ENCODE assay signal across 26 cellular contexts in genomic region chr14:56889705-56890104, GRCh38.
A peak's percentile ranks its signal among the peaks of the same experiment; 100 is the strongest.
DNase-seq lines count a peak whose midpoint lies in the region; ATAC-seq, FAIRE-seq and TF ChIP-seq lines count a peak whose summit lies in the region.
"Had no signal": no experiment of that assay in that cellular context is flagged by ENCODE, and none has a peak within 500 bp of the region (broad histone marks: within the 10 kb centered on the region; RNA-seq: fewer than 3 reads in every experiment).

No MANE protein-coding gene starts in this region.

- H3K27me3 ChIP-seq in MM.1S (replicated peaks; ENCODE audit: insufficient read depth, low read length), result no peaks in the 10 kb centered on the region
- H3K27me3 ChIP-seq in H1 (replicated peaks in 1 of 4; ENCODE audit: control insufficient read depth in 3 of 4, extremely low read depth in 1 of 4, insufficient read depth in 3 of 4, low read length in 3 of 4), result peaks cover 13 to 30% (median 25%) of the 10 kb centered on the region in 4 experiments
- peaks cover 7% of the 10 kb centered on the region for H3K27me3 ChIP-seq in CD4-positive, alpha-beta T cell (ENCODE audit: control insufficient read depth, insufficient read depth, low read length)
- peaks cover 95% of the 10 kb centered on the region for H3K27me3 ChIP-seq in GM23338 (ENCODE audit: insufficient read depth)
- H3K27me3 ChIP-seq: BLaER1 treated with 17β-estradiol and CSF1 and Interleukin-3, amounts not matched to agents 10 nM and 100 nM had no signal

- TF ChIP-seq EP300 in A549 (IDR thresholded peaks at IDR 0.05), result no peak
- no peak for TF ChIP-seq EP300 in H1 (IDR thresholded peaks at IDR 0.05; ENCODE audit: borderline replicate concordance in 1 of 2, low read depth in 2 of 2, low read length in 2 of 2)

- intact Hi-C loops in CD4-positive, alpha-beta T cell (cut with DNase I, micrococcal nuclease), result no loop called here

- no peaks in the 10 kb centered on the region for H3K4me1 Mint-ChIP-seq in CD4-positive, alpha-beta T cell (ENCODE audit: low read depth)
- H3K4me1 Mint-ChIP-seq in GM23338, result peaks cover 84% of the 10 kb centered on the region
- H3K4me1 Mint-ChIP-seq: B cell; CD4-positive, alpha-beta memory T cell; CD8-positive, alpha-beta memory T cell had no signal

- no peak overlapping the region for H2BK120ac ChIP-seq in H1 (replicated peaks; ENCODE audit: low read depth, low read length)

- POLR2A ChIA-PET in A549 (lab: Yijun Ruan, JAX) (no interaction called here), H1 (lab: Charles Lee; ENCODE audit: partially characterized antibody) (interaction anchor here (0.9 kb wide), 1 partner anchor 84 kb away, joined by 4 read pairs; no protein-coding TSS in a partner anchor)
- POLR2A ChIA-PET in CD4-positive, alpha-beta T cell (lab: Charles Lee), result no interaction called here

- H3K36me3 ChIP-seq in MM.1S (replicated peaks; ENCODE audit: insufficient read depth, low read length) (no peaks in the 10 kb centered on the region), H1 (ENCODE audit: control insufficient read depth in 2 of 4, insufficient read depth in 4 of 4, low read length in 3 of 4) (no peaks in the 10 kb centered on the region), GM23338 (ENCODE audit: insufficient read depth) (no peaks in the 10 kb centered on the region)
- H3K36me3 ChIP-seq: BLaER1 treated with 17β-estradiol and CSF1 and Interleukin-3, amounts not matched to agents 10 nM and 100 nM had no signal

- H3K9me2 ChIP-seq in MM.1S (replicated peaks; ENCODE audit: insufficient read depth, low read length), result no peaks in the 10 kb centered on the region
- no peaks in the 10 kb centered on the region for H3K9me2 ChIP-seq in GM23338 (ENCODE audit: insufficient read depth)

- no peak overlapping the region for H2BK20ac ChIP-seq in H1 (ENCODE audit: low read length)

- H3K4ac ChIP-seq in H1 (replicated peaks; ENCODE audit: insufficient read length, low read depth, low read length), result no peak overlapping the region

- H3K4me2 ChIP-seq in A549 (no peak overlapping the region), MM.1S (ENCODE audit: low read depth, low read length) (peak overlapping the region; percentile 76; the same call in 1 of the 2 replicates), H1 (ENCODE audit: insufficient read depth in 1 of 2, low read depth in 2 of 2, low read length in 2 of 2) (no peak overlapping the region), GM23338 (no peak overlapping the region)
- H3K4me2 ChIP-seq: BLaER1 treated with 17β-estradiol and CSF1 and Interleukin-3, amounts not matched to agents 10 nM and 100 nM had no signal

- H4K20me1 ChIP-seq in MM.1S (ENCODE audit: insufficient read depth, low read length) (no peaks in the 10 kb centered on the region), H1 (replicated peaks in 1 of 2; ENCODE audit: control insufficient read depth in 1 of 2, insufficient read depth in 2 of 2, low read length in 2 of 2) (no peaks in the 10 kb centered on the region), GM23338 (replicated peaks; ENCODE audit: insufficient read depth) (no peaks in the 10 kb centered on the region)
- H4K20me1 ChIP-seq: BLaER1 treated with 17β-estradiol and CSF1 and Interleukin-3, amounts not matched to agents 10 nM and 100 nM had no signal

- H3K9me3 ChIP-seq in A549 (no peaks in the 10 kb centered on the region), MM.1S (replicated peaks; ENCODE audit: insufficient read depth, low read length) (no peaks in the 10 kb centered on the region), H1 (ENCODE audit: insufficient read depth in 2 of 2, low read depth in 1 of 2, low read length in 1 of 2) (no peaks in the 10 kb centered on the region)
- H3K9me3 ChIP-seq in CD4-positive, alpha-beta T cell (ENCODE audit: control insufficient read depth, low read length), result no peaks in the 10 kb centered on the region
- H3K9me3 ChIP-seq: BLaER1 treated with 17β-estradiol and CSF1 and Interleukin-3, amounts not matched to agents 10 nM and 100 nM had no signal

- no peak overlapping the region for H3K27ac ChIP-seq in A549
- no peak overlapping the region for H3K27ac ChIP-seq in MM.1S (ENCODE audit: low read length)
- no peak overlapping the region for H3K27ac ChIP-seq in H1 (ENCODE audit: low read depth, low read length)
- no peak overlapping the region for H3K27ac ChIP-seq in CD4-positive, alpha-beta T cell (ENCODE audit: low read depth, low read length)
- H3K27ac ChIP-seq in GM23338 (ENCODE audit: low read depth), result no peak overlapping the region
- H3K27ac ChIP-seq: BLaER1 treated with 17β-estradiol and CSF1 and Interleukin-3, amounts not matched to agents 10 nM and 100 nM; C4-2B had no signal

- no peaks in the 10 kb centered on the region for H3K79me1 ChIP-seq in H1 (ENCODE audit: low read depth, low read length)

- H2AK5ac ChIP-seq in H1 (ENCODE audit: low read depth, low read length), result no peak overlapping the region

- H3K18ac ChIP-seq in H1 (ENCODE audit: extremely low read depth, low read length), result no peak overlapping the region

- TF ChIP-seq CTCF in A549 (IDR thresholded peaks at IDR 0.05), result no peak
- no peak for TF ChIP-seq CTCF in MM.1S (IDR thresholded peaks at IDR 0.05; ENCODE audit: low read length)
- no peak for TF ChIP-seq CTCF in H1 (IDR thresholded peaks at IDR 0.05; ENCODE audit: control extremely low read depth in 1 of 3, insufficient read depth in 1 of 3, low read depth in 1 of 3, low read length in 3 of 3)
- TF ChIP-seq CTCF in CD4-positive, alpha-beta T cell (IDR thresholded peaks at IDR 0.05), result no peak
- no peak for TF ChIP-seq CTCF in GM23338 (conservative IDR thresholded peaks at IDR 0.05; ENCODE audit: low read depth in 2 of 2)

- TF ChIP-seq POLR2A in A549 (IDR thresholded peaks at IDR 0.05; ENCODE audit: low read length) (no peak), H1 (IDR thresholded peaks at IDR 0.05; ENCODE audit: control extremely low read depth in 1 of 2, low read depth in 2 of 2, low read length in 2 of 2) (no peak)

- H4K8ac ChIP-seq in H1 (ENCODE audit: extremely low read depth, insufficient read depth, low read length), result no peak overlapping the region

- no peak overlapping the region for H3K23ac ChIP-seq in H1 (ENCODE audit: insufficient read length)

- H2AFZ ChIP-seq in MM.1S (ENCODE audit: low read length) (no peak overlapping the region), H1 (ENCODE audit: low read length) (no peak overlapping the region), GM23338 (no peak overlapping the region)

- H3F3A ChIP-seq in MM.1S (ENCODE audit: insufficient read depth, low read length) (peaks cover 33% of the 10 kb centered on the region), GM23338 (replicated peaks; ENCODE audit: low read depth) (no peaks in the 10 kb centered on the region)

- no peak overlapping the region for H4K91ac ChIP-seq in H1 (replicated peaks; ENCODE audit: insufficient read length, low read length)

- WGBS in A549 (ENCODE audit: missing lambda C conversion rate), result 3% methylated on average over 2 of the region's 2 CpGs
- WGBS in H1 (ENCODE audit: extremely low coverage in 1 of 2, insufficient coverage in 1 of 2, insufficient read length in 1 of 2, insufficient replicate concordance in 2 of 2, low coverage in 1 of 2, low lambda C conversion rate in 2 of 2, missing lambda C conversion rate in 1 of 2), 2 experiments, result 94% methylated on average over 2 of the region's 2 CpGs; no CpG with 5 or more reads in 1 of the 2 experiments

- no peak overlapping the region for H3K14ac ChIP-seq in H1 (ENCODE audit: insufficient read length)

- no peak overlapping the region for H4K5ac ChIP-seq in H1 (ENCODE audit: insufficient read length, low read depth, low read length)

- H2BK5ac ChIP-seq in H1 (ENCODE audit: low read depth, low read length), result no peak overlapping the region

- H3K4me3 Mint-ChIP-seq in CD4-positive, alpha-beta T cell, result no peak overlapping the region
- H3K4me3 Mint-ChIP-seq in GM23338, result no peak overlapping the region
- H3K4me3 Mint-ChIP-seq: B cell; CD4-positive, alpha-beta memory T cell; CD8-positive, alpha-beta memory T cell had no signal

- H3K4me1 ChIP-seq in A549 (no peaks in the 10 kb centered on the region), MM.1S (ENCODE audit: low read length) (peaks cover 21% of the 10 kb centered on the region), H1 (replicated peaks in 1 of 4; ENCODE audit: control insufficient read depth in 3 of 4, insufficient read depth in 4 of 4, low read length in 3 of 4) (peaks cover 10 to 29% (median 22%) of the 10 kb centered on the region in 4 experiments; a peak in 6 of 7 replicates), GM23338 (ENCODE audit: insufficient read depth) (peaks cover 73% of the 10 kb centered on the region)

- CTCF ChIA-PET in A549 (lab: Yijun Ruan, JAX) (no interaction called here), H1 (lab: Charles Lee; ENCODE audit: partially characterized antibody) (interaction anchor here (1.1 to 1.4 kb wide), 3 partner anchors 9 to 162 kb away, joined by 3 to 4 read pairs (median 3); no protein-coding TSS in a partner anchor)
- CTCF ChIA-PET in CD4-positive, alpha-beta T cell (lab: Charles Lee), result no interaction called here

- H3K4me3 ChIP-seq in A549 (no peak overlapping the region), MM.1S (ENCODE audit: low read length) (no peak overlapping the region), H1 (ENCODE audit: extremely low read depth in 1 of 4, insufficient read depth in 2 of 4, low read depth in 3 of 4, low read length in 4 of 4) (no peak overlapping the region), GM23338 (no peak overlapping the region)
- H3K4me3 ChIP-seq: BLaER1 treated with 17β-estradiol and CSF1 and Interleukin-3, amounts not matched to agents 10 nM and 100 nM had no signal

- no peak overlapping the region for H3K27ac Mint-ChIP-seq in CD4-positive, alpha-beta T cell
- no peak overlapping the region for H3K27ac Mint-ChIP-seq in GM23338
- H3K27ac Mint-ChIP-seq: B cell; CD4-positive, alpha-beta memory T cell; CD8-positive, alpha-beta memory T cell had no signal

- H3K23me2 ChIP-seq in H1 (ENCODE audit: low read depth, low read length), result no peaks in the 10 kb centered on the region

- H3K36me3 Mint-ChIP-seq in CD4-positive, alpha-beta T cell (ENCODE audit: low read depth), result no peaks in the 10 kb centered on the region
- no peaks in the 10 kb centered on the region for H3K36me3 Mint-ChIP-seq in GM23338 (ENCODE audit: low read depth)
- H3K36me3 Mint-ChIP-seq: CD4-positive, alpha-beta memory T cell; CD8-positive, alpha-beta memory T cell had no signal

- DNase-seq in A549 (ENCODE audit: low read depth in 1 of 2, low spot score in 1 of 2) (no peak), MM.1S (no peak), H1 (ENCODE audit: low read depth in 1 of 2, low spot score in 2 of 2) (no peak), GM23338 (ENCODE audit: low spot score) (no peak)
- no peak for DNase-seq in CD4-positive, alpha-beta T cell
- DNase-seq in activated CD4-positive, alpha-beta T cell treated with anti-CD3 and anti-CD28 coated beads for 4 hours, result no peak
- DNase-seq: 8988T; AML-193; CD4-positive, alpha-beta memory T cell; CD8-positive, alpha-beta memory T cell; COR-L47; DMS 273 treated with DMSO at 0.1 percent for 48 hours; DMS153; DMS53; DMS79; DND-41; EL; GF-D8 had no signal

- H2BK15ac ChIP-seq in H1 (ENCODE audit: low read length), result no peak overlapping the region

- H2BK12ac ChIP-seq in H1 (ENCODE audit: low read depth, low read length), result no peak overlapping the region

- no peaks in the 10 kb centered on the region for H3K9me3 Mint-ChIP-seq in CD4-positive, alpha-beta T cell
- H3K9me3 Mint-ChIP-seq in GM23338, result no peaks in the 10 kb centered on the region

- TF ChIP-seq RAD21 in A549 (conservative IDR thresholded peaks at IDR 0.05 in 1 of 2, IDR thresholded peaks at IDR 0.05 in 1 of 2) (no peak), H1 (IDR thresholded peaks at IDR 0.05 in 1 of 2, conservative IDR thresholded peaks at IDR 0.05 in 1 of 2; ENCODE audit: low read depth in 2 of 2, low read length in 2 of 2) (no peak)

- H3K79me2 ChIP-seq in MM.1S (ENCODE audit: low read length) (0 out of 2 replicates have a peak, but pooled peaks cover 3% of the 10 kb centered on the region), H1 (ENCODE audit: control insufficient read depth in 1 of 2, insufficient read depth in 2 of 2, low read length in 2 of 2) (no peaks in the 10 kb centered on the region), GM23338 (replicated peaks; ENCODE audit: insufficient read depth) (no peaks in the 10 kb centered on the region)

- no peak overlapping the region for H3K56ac ChIP-seq in H1 (replicated peaks; ENCODE audit: insufficient read length, low read depth, low read length)

- H3K9ac ChIP-seq in MM.1S (ENCODE audit: low read length), result no peak overlapping the region
- no peak overlapping the region for H3K9ac ChIP-seq in H1 (replicated peaks in 1 of 4; ENCODE audit: extremely low read depth in 1 of 4, low read depth in 3 of 4, low read length in 3 of 4)
- H3K9ac ChIP-seq: BLaER1 treated with 17β-estradiol and CSF1 and Interleukin-3, amounts not matched to agents 10 nM and 100 nM had no signal

- H3K27me3 Mint-ChIP-seq in CD4-positive, alpha-beta T cell, result peaks cover 58% of the 10 kb centered on the region
- peaks cover 44% of the 10 kb centered on the region for H3K27me3 Mint-ChIP-seq in GM23338 (ENCODE audit: insufficient read depth, low read depth, poor library complexity)

- ATAC-seq in A549 (no peak), GM19324 (IDR thresholded peaks at IDR 0.05; ENCODE audit: low FRiP score, unreplicated experiment) (no peak), GM23338 (no peak)
- no peak for ATAC-seq in CD4-positive, alpha-beta T cell (ENCODE audit: poor library complexity)

- no peak for FAIRE-seq in A549 (lab: Jason Lieb, UNC)
- peak; percentile 69 for FAIRE-seq in G401.6 (lab: Jason Lieb, UNC)
- no peak for FAIRE-seq in H1 (lab: Jason Lieb, UNC)
- FAIRE-seq: A204.1, GM12891, GM19239 had no signal

Comparison
In these comparisons a context has a peak if more than half of its experiments do, and no peak if none do; other contexts are left out.
1. Of the 18 proteins assayed by ChIP-seq in both H1 and A549: peak only in H1: none; only in A549: none; in both: MAFK; in neither: 17.